In genomic region chr16:48558269-48558915, GRCh38 we compare ENCODE assay signal across 9 cellular contexts. TPM values are rescaled to one million over a fixed set of nuclear protein-coding genes. Genes with fewer than 3 reads are reported as not detected.
DNase-seq lines count a peak whose midpoint lies in the region; ATAC-seq and TF ChIP-seq lines count a peak whose summit lies in the region.
"Had no signal": no experiment of that assay in that cellular context is flagged by ENCODE, and none has a peak within 500 bp of the region (broad histone marks: within the 10 kb centered on the region; RNA-seq: fewer than 3 reads in every experiment).

No MANE protein-coding gene starts in this region.

- H3K9me3 Mint-ChIP-seq in T-cell = no peaks in the 10 kb centered on the region

- H3K36me3 Mint-ChIP-seq in T-cell = peaks cover 42% of the 10 kb centered on the region

- in situ Hi-C loops in GM13977 (cut with MboI; ENCODE audit: low pct_unique_long_range_greater_than_20kb, low sequenced_read_pairs, unreplicated experiment) = no loop called here

- peak overlapping the region; percentile 11 to 53 (median 45) for H3K4me3 Mint-ChIP-seq in T-cell

- H3K9me3 ChIP-seq in esophagus muscularis mucosa = no peaks in the 10 kb centered on the region

- H3K27ac ChIP-seq in esophagus muscularis mucosa (replicated peaks in 1 of 4) = peak overlapping the region; percentile 28 to 49 (median 31)

- H3K27me3 ChIP-seq in esophagus muscularis mucosa = no peaks in the 10 kb centered on the region

- intact Hi-C loops in esophagus muscularis mucosa (cut with DNase I) = loop anchor here (10.0 kb wide), 1 partner anchor 46 kb away; no protein-coding TSS in a partner anchor

- TF ChIP-seq CTCF in esophagus muscularis mucosa (IDR thresholded peaks at IDR 0.05) = no peak
- no peak for TF ChIP-seq CTCF in GM13977 (IDR thresholded peaks at IDR 0.05; ENCODE audit: extremely low read depth, insufficient read depth, missing control alignments)

- no peak for TF ChIP-seq EP300 in esophagus muscularis mucosa (IDR thresholded peaks at IDR 0.05)

- no peaks in the 10 kb centered on the region for H3K27me3 Mint-ChIP-seq in T-cell

- H3K4me3 ChIP-seq in esophagus muscularis mucosa = peak overlapping the region in 3 of 4 donors; percentile 11 to 30 (median 21)

- H3K36me3 ChIP-seq in esophagus muscularis mucosa = peaks cover 0 to 12% (median 0%) of the 10 kb centered on the region in 4 donors

- POLR2A ChIA-PET in T-cell (lab: Charles Lee) = interaction anchor here in 1 of 2 donors (0.6 kb wide), 4 partner anchors 50 to 266 kb away, joined by 3 to 4 read pairs (median 4); no protein-coding TSS in a partner anchor

- CTCF ChIA-PET in T-cell (lab: Charles Lee) = interaction anchor here in 1 of 2 donors (6.4 kb wide), 1 partner anchor 65 kb away, joined by 33 read pairs; no protein-coding TSS in a partner anchor

- 4% methylated on average over 9 of the region's 9 CpGs for WGBS in esophagus muscularis mucosa

- ATAC-seq in T-cell (replicated peaks in 1 of 4) = peak in 3 of 4 experiments; percentile 38 to 56 (median 52)
- no peak for ATAC-seq in HG02870 (IDR thresholded peaks at IDR 0.05; ENCODE audit: unreplicated experiment)
- no peak for ATAC-seq in HG02973 (IDR thresholded peaks at IDR 0.05; ENCODE audit: unreplicated experiment)
- no peak for ATAC-seq in esophagus mucosa

- H3K4me1 Mint-ChIP-seq in T-cell = peaks cover 71 to 88% (median 84%) of the 10 kb centered on the region in 3 donors

- DNase-seq in COLO829 (ENCODE audit: low spot score) (peak; percentile 46), T-cell (peak in 2 of 34 experiments; percentile 16 to 19), esophagus muscularis mucosa (ENCODE audit: extremely low spot score) (no peak), pons (ENCODE audit: low spot score) (peak; percentile 84), GM13977 (ENCODE audit: low spot score) (no peak)
- DNase-seq: NCI-H1417 treated with DMSO at 0.1 percent for 48 hours had no signal

- TF ChIP-seq POLR2A in esophagus muscularis mucosa (IDR thresholded peaks at IDR 0.05; ENCODE audit: low read depth) = no peak

- H3K27ac Mint-ChIP-seq in T-cell = peak overlapping the region; percentile 76 to 85

- peaks cover 74 to 92% (median 90%) of the 10 kb centered on the region in 4 donors for H3K4me1 ChIP-seq in esophagus muscularis mucosa

RNA-seq across cellular contexts. Expression of gene N4BP1, which starts 51.6 kb away (rescaled TPM):
- 10 to 100 TPM; 49.5 to 91.7 (median 54.3) TPM for total RNA-seq in T-cell
- total RNA-seq in esophagus muscularis mucosa = 10 to 100 TPM; 18.3 to 25.9 (median 20.0) TPM
- 42.2 TPM for total RNA-seq in esophagus mucosa

Comparison
In these comparisons a context has a peak if more than half of its experiments do, and no peak if none do; other contexts are left out.
1. DNase-seq: peak in COLO829 (single experiment) and pons (single experiment); none in esophagus muscularis mucosa (single experiment) and GM13977 (single experiment).
2. ATAC-seq: peak in T-cell (3 of 4); none in HG02870 (single experiment), HG02973 (single experiment) and esophagus mucosa (single experiment).